16 cellular contexts compared by ENCODE assay signal in the genomic region with DNA sequence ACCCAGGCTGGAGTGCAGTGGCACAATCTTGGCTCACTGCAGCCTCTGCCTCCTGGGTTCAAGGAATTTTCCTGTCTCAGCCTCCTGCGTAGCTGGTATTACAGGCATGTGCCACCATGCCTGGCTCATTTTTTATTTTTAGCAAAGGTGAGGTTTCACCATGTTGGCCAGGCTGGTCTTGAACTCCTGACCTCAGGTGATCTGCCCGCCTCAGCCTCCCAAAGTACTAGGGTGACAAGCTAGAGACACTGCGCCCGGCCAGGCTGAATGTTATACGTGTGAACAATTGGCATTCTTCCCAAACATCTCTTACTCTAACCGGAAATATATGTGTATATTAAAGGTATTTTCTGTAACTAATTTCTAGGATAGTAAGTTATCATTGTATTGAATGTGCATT. TPM values are rescaled to one million over a fixed set of nuclear protein-coding genes. Genes with fewer than 3 reads are reported as not detected.
DNase-seq lines count a peak whose midpoint lies in the region; ATAC-seq and TF ChIP-seq lines count a peak whose summit lies in the region.
"Had no signal": no experiment of that assay in that cellular context is flagged by ENCODE, and none has a peak within 500 bp of the region (broad histone marks: within the 10 kb centered on the region; RNA-seq: fewer than 3 reads in every experiment).

No MANE protein-coding gene starts in this region.

- H3K36me3 ChIP-seq in colonic mucosa (no peaks in the 10 kb centered on the region), lower lobe of right lung (no peaks in the 10 kb centered on the region), skeletal muscle tissue (ENCODE audit: control insufficient read depth in 3 of 3, insufficient read depth in 3 of 3, low read length in 3 of 3) (no peaks in the 10 kb centered on the region)
- H3K36me3 ChIP-seq: HAP-1 had no signal

- TF ChIP-seq CTCF in colonic mucosa (IDR thresholded peaks at IDR 0.05) (no peak), lower lobe of right lung (IDR thresholded peaks at IDR 0.05) (no peak)

- peak overlapping the region; percentile 44 for H3K27ac ChIP-seq in colonic mucosa
- H3K27ac ChIP-seq in lower lobe of right lung: peak overlapping the region; percentile 12
- H3K27ac ChIP-seq in skeletal muscle tissue (ENCODE audit: low read depth, low read length): peak overlapping the region; percentile 40

- H3K27me3 ChIP-seq in colonic mucosa: no peaks in the 10 kb centered on the region
- no peaks in the 10 kb centered on the region for H3K27me3 ChIP-seq in lower lobe of right lung (ENCODE audit: low read depth)
- no peaks in the 10 kb centered on the region for H3K27me3 ChIP-seq in skeletal muscle tissue (ENCODE audit: control insufficient read depth in 3 of 3, insufficient read depth in 3 of 3, low read length in 3 of 3)

- intact Hi-C loops in colonic mucosa (cut with DNase I): no loop called here
- intact Hi-C loops in lower lobe of right lung (cut with DNase I): no loop called here

- ATAC-seq in lower lobe of right lung (no peak), GM21723 (IDR thresholded peaks at IDR 0.05; ENCODE audit: unreplicated experiment) (no peak), HG02884 (IDR thresholded peaks at IDR 0.05; ENCODE audit: unreplicated experiment) (no peak)
- ATAC-seq: GM12878 had no signal

- no peak overlapping the region for H3K9ac ChIP-seq in colonic mucosa (ENCODE audit: low read depth in 2 of 2, low read length in 2 of 2)
- H3K9ac ChIP-seq in skeletal muscle tissue (ENCODE audit: low read depth in 1 of 3, low read length in 3 of 3): no peak overlapping the region

- H3K9me3 ChIP-seq in colonic mucosa (no peaks in the 10 kb centered on the region), lower lobe of right lung (no peaks in the 10 kb centered on the region), skeletal muscle tissue (ENCODE audit: control insufficient read depth in 3 of 3, low read length in 3 of 3) (no peaks in the 10 kb centered on the region)

- H3K4me1 ChIP-seq in colonic mucosa (peaks cover 3% of the 10 kb centered on the region), lower lobe of right lung (peaks cover 19% of the 10 kb centered on the region), skeletal muscle tissue (ENCODE audit: control insufficient read depth in 3 of 3, insufficient read depth in 3 of 3, low read length in 3 of 3) (peaks cover 7 to 15% (median 14%) of the 10 kb centered on the region in 3 donors)

- DNase-seq in HT-29 (ENCODE audit: low spot score) (peak; percentile 45), colonic mucosa (peak; percentile 13), lower lobe of right lung (no peak), SHP77 (lab: John Stamatoyannopoulos, UW) (no peak)
- DNase-seq: DMS 273 treated with DMSO at 0.1 percent for 48 hours, GDM1, NCI-H1105, NCI-H1694, NCI-H2107, NCI-H226, NCI-H524 treated with DMSO at 0.1 percent for 48 hours had no signal

- H3K4me3 ChIP-seq in colonic mucosa: no peak overlapping the region
- no peak overlapping the region for H3K4me3 ChIP-seq in lower lobe of right lung
- no peak overlapping the region for H3K4me3 ChIP-seq in skeletal muscle tissue (ENCODE audit: low read length in 3 of 3)
- H3K4me3 ChIP-seq: GM12878, HAP-1 had no signal

RNA-seq across cellular contexts. Expression of gene LIMA1, which starts 13.2 kb away (rescaled TPM):
- total RNA-seq in HT-29 (2014; rRNA removed; shearing (Covaris generic)): 81.4 and 91.1 TPM in 2 replicates
- total RNA-seq in colonic mucosa (100 to 1,000 TPM; 228 to 385 TPM), lower lobe of right lung (76.6 TPM), skeletal muscle tissue (54.3 TPM)

Comparison
In these comparisons a context has a peak if more than half of its experiments do, and no peak if none do; other contexts are left out.
1. DNase-seq: peak in HT-29 (single experiment) and colonic mucosa (single experiment); none in lower lobe of right lung (single experiment) and SHP77 (0 of 2).
2. Peak in every context shown above with its lines, with median percentiles within 50 percentile points of each other: H3K27ac ChIP-seq.